Comparison of ENCODE assay signal across 1 cellular context in the genomic region with DNA sequence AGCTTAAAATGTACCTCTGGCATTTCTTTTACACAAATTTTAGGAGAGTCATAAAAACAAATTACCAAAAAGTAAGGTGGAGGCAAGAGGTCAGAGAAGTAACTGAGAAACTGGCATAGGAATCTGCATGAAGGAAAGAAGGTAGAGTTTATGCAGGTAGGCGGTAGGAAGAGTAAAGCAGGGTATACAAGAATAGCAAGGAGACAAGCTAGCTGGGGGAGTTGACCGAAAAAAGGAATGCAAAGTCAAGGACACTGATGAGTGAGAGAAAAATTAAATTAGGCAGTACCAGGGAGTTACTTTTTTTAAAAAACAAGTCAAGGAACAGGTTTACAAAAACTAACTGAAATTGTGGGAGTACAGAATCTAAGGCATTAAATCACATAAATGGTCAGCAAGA.
TF ChIP-seq lines count a peak whose summit lies in the region.

No MANE protein-coding gene starts in this region.

TF ChIP-seq in GM23338, 12 proteins besides CTCF, POLR2A, EP300 and RAD21 (continued from another document):
- no peak for TF ChIP-seq ETS1 (IDR thresholded peaks at IDR 0.05)
- no peak for TF ChIP-seq JUNB (IDR thresholded peaks at IDR 0.05; ENCODE audit: unreplicated experiment)
- TF ChIP-seq EZH2phosphoT487 (IDR thresholded peaks at IDR 0.05; ENCODE audit: unreplicated experiment) = no peak
- TF ChIP-seq REST (IDR thresholded peaks at IDR 0.05; ENCODE audit: unreplicated experiment) = no peak
- TF ChIP-seq EZH2 (IDR thresholded peaks at IDR 0.05; ENCODE audit: low read depth, unreplicated experiment) = no peak
- TF ChIP-seq STAT1 (IDR thresholded peaks at IDR 0.05; ENCODE audit: unreplicated experiment) = no peak
- TF ChIP-seq ZNF331 (CRISPR knock-in tag; IDR thresholded peaks at IDR 0.05; ENCODE audit: low read depth) = no peak
- no peak for TF ChIP-seq ZNF114 (CRISPR knock-in tag; IDR thresholded peaks at IDR 0.05)
- no peak for TF ChIP-seq ZNF462 (CRISPR knock-in tag; IDR thresholded peaks at IDR 0.05)
- no peak for TF ChIP-seq POLR2AphosphoS5 (IDR thresholded peaks at IDR 0.05; ENCODE audit: low read depth)
- TF ChIP-seq CREB1 (CRISPR knock-in tag; IDR thresholded peaks at IDR 0.05; ENCODE audit: low read depth) = no peak
